In the genomic region with DNA sequence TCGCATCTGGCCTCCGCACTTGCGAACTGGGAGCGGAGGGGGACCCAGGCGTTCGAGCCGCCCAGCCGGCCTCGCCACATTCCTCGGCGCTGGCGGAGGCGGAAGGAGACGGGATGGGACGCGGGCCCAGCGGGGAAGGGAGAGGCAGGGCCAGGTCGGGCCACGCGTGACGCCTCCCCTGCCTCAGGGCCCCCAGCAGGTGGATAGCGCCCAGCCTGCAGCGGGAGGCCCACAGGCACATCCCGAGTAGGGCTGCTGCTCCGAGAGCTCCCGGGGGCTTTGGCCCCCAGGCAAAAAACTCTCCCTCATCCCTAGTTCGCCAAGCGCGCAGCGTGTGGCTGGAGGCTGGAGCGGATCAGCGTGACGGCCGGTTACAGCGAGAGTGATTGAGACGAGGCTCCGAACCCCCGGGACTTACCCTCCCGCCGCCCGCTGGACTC, we compare ENCODE assay signal across 8 cellular contexts. TPM values are rescaled to one million over a fixed set of nuclear protein-coding genes. Genes with fewer than 3 reads are reported as not detected.
DNase-seq lines count a peak whose midpoint lies in the region; ATAC-seq and TF ChIP-seq lines count a peak whose summit lies in the region.

No MANE protein-coding gene starts in this region.

- no peaks in the 10 kb centered on the region for H3K27me3 ChIP-seq in muscle layer of duodenum (ENCODE audit: low read depth, low read length)

- H3K4me1 ChIP-seq in muscle layer of duodenum (ENCODE audit: control insufficient read depth in 1 of 2, insufficient read depth in 2 of 2, low read length in 2 of 2) = peaks cover 14 to 55% of the 10 kb centered on the region in 2 donors

- peak overlapping the region; percentile 84 for H3K9ac ChIP-seq in SK-N-MC (ENCODE audit: insufficient read length)

- DNase-seq in Right ventricle myocardium inferior (ENCODE audit: missing footprints) (peak; percentile 82), cardiac septum (ENCODE audit: low spot score) (no peak), SK-N-MC (ENCODE audit: low read depth, low spot score) (no peak), epithelial cell of esophagus (ENCODE audit: low read depth) (peak; percentile 67), GDM1 (lab: John Stamatoyannopoulos, UW) (no peak), NCI-H1930 (lab: John Stamatoyannopoulos, UW) (no peak)

- H3K9me3 ChIP-seq in SK-N-MC (ENCODE audit: low read depth, low read length) (no peaks in the 10 kb centered on the region), muscle layer of duodenum (ENCODE audit: control insufficient read depth in 1 of 2, low read length in 2 of 2) (no peaks in the 10 kb centered on the region)

- H3K27ac ChIP-seq in SK-N-MC = no peak overlapping the region
- peak overlapping the region; percentile 51 for H3K27ac ChIP-seq in muscle layer of duodenum (ENCODE audit: low read length)

- intact Hi-C loops in Right ventricle myocardium inferior (cut with DNase I) = no loop called here
- intact Hi-C loops in cardiac septum (cut with DNase I) = loop anchor here (2.0 kb wide), 1 partner anchor 67 kb away; a partner anchor contains a TSS

- peaks cover 16% of the 10 kb centered on the region; the same call in 1 of the 2 replicates for H3K36me3 ChIP-seq in SK-N-MC (ENCODE audit: insufficient read depth, low read length)
- peaks cover 3 to 22% of the 10 kb centered on the region in 2 donors for H3K36me3 ChIP-seq in muscle layer of duodenum (ENCODE audit: control insufficient read depth in 1 of 2, insufficient read depth in 2 of 2, low read length in 2 of 2)

- ATAC-seq in Right ventricle myocardium inferior = no peak
- ATAC-seq in HG03039 (IDR thresholded peaks at IDR 0.05; ENCODE audit: unreplicated experiment) = no peak

- no peak for TF ChIP-seq CTCF in epithelial cell of esophagus (IDR thresholded peaks at IDR 0.05; ENCODE audit: insufficient read depth, low read depth, low read length, missing control alignments)

- peak overlapping the region; percentile 95 for H3K4me3 ChIP-seq in SK-N-MC
- peak overlapping the region; percentile 95 for H3K4me3 ChIP-seq in epithelial cell of esophagus (ENCODE audit: low read length)
- H3K4me3 ChIP-seq in muscle layer of duodenum (ENCODE audit: low read depth in 1 of 2, low read length in 2 of 2) = peak overlapping the region; percentile 78 to 93

RNA-seq across cellular contexts. Expression of a gene that starts 0.8 kb away (rescaled TPM):
- total RNA-seq in Right ventricle myocardium inferior (26.1 TPM), cardiac septum (20.2 TPM)

RNA-seq across cellular contexts. Expression of a gene that starts 5.6 kb away (rescaled TPM):
- total RNA-seq in Right ventricle myocardium inferior (1.5 TPM), cardiac septum (1.2 TPM)

RNA-seq across cellular contexts. Expression of a gene that starts 6.3 kb away (rescaled TPM):
- total RNA-seq in Right ventricle myocardium inferior (7.3 TPM), cardiac septum (7.0 TPM)

RNA-seq across cellular contexts. Expression of a gene that starts 16.9 kb away (rescaled TPM):
- total RNA-seq in Right ventricle myocardium inferior (15.0 TPM), cardiac septum (21.9 TPM)

Comparison
In these comparisons a context has a peak if more than half of its experiments do, and no peak if none do; other contexts are left out.
1. DNase-seq: peak in Right ventricle myocardium inferior (single experiment) and epithelial cell of esophagus (single experiment); none in cardiac septum (single experiment), SK-N-MC (single experiment), GDM1 (single experiment) and NCI-H1930 (0 of 2).
2. Peak in every context shown above with its lines, with median percentiles within 50 percentile points of each other: H3K4me3 ChIP-seq.